30 cellular contexts compared by ENCODE assay signal in the genomic region with DNA sequence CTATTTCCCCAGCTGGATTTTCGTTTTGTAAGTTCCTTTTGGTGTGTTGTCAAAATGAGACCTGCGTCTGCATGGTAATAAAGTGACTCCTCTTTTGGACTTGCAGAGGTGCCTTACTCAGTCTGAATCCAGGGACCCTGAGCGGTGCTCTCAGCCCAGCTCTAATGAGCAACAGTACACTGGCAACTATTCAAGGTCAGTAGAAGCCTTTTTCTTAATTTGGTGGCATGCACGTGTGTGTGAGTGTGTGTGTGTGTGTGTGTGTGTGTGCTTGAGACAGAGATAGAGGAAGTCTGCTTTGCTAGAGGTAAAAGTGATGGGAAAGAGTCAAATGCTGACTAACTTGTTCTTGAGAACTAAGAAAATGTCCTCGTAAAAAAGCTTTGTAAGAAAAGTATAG.
DNase-seq lines count a peak whose midpoint lies in the region; ATAC-seq, FAIRE-seq and TF ChIP-seq lines count a peak whose summit lies in the region.
"Had no signal": no experiment of that assay in that cellular context is flagged by ENCODE, and none has a peak within 500 bp of the region (broad histone marks: within the 10 kb centered on the region; RNA-seq: fewer than 3 reads in every experiment).

No MANE protein-coding gene starts in this region.

- H3K4me1 ChIP-seq in Karpas-422 (ENCODE audit: low read length): peaks cover 54% of the 10 kb centered on the region
- peaks cover 0 to 17% (median 14%) of the 10 kb centered on the region in 3 donors for H3K4me1 ChIP-seq in pancreas
- H3K4me1 ChIP-seq: HAP-1, heart left ventricle, right atrium auricular region, spleen had no signal

- H3K27me3 ChIP-seq in Karpas-422 (ENCODE audit: low read length) (no peaks in the 10 kb centered on the region), pancreas (no peaks in the 10 kb centered on the region)
- H3K27me3 ChIP-seq: heart left ventricle, right atrium auricular region, spleen had no signal

- H3K4me2 ChIP-seq in Karpas-422 (ENCODE audit: low read depth, low read length, poor library complexity, severe bottlenecking): no peak overlapping the region

- H3K36me3 ChIP-seq in Karpas-422 (ENCODE audit: insufficient read depth, low read length) (peaks cover 26% of the 10 kb centered on the region; the same call in 1 of the 2 replicates), pancreas (peaks cover 0 to 2% (median 0%) of the 10 kb centered on the region in 3 donors)

- ATAC-seq in activated CD8-positive, alpha-beta memory T cell treated with anti-CD3 and anti-CD28 coated beads, Interleukin-2, amount 10 ng/mL, durations not matched to agents 7 days and 5 days: no peak
- ATAC-seq in activated T-helper 17 cell treated with anti-CD3 and anti-CD28 coated beads, Interleukin-2, amount 50 U/mL, for 72 hours (replicated peaks): peak; percentile 68
- peak; percentile 81 to 88 (median 86) for ATAC-seq in pancreas
- ATAC-seq in HG03280 (IDR thresholded peaks at IDR 0.05; ENCODE audit: unreplicated experiment): no peak
- ATAC-seq: heart left ventricle, left cardiac atrium had no signal

- H3K27me3 Mint-ChIP-seq in activated CD8-positive, alpha-beta memory T cell treated with anti-CD3 and anti-CD28 coated beads, Interleukin-2, amount 10 ng/mL, durations not matched to agents 7 days and 5 days: no peaks in the 10 kb centered on the region
- H3K27me3 Mint-ChIP-seq in activated T-helper 17 cell treated with anti-CD3 and anti-CD28 coated beads, Interleukin-2, amount 50 U/mL, for 72 hours: no peaks in the 10 kb centered on the region
- H3K27me3 Mint-ChIP-seq: naive B cell had no signal

- no peak overlapping the region for H2AFZ ChIP-seq in Karpas-422 (ENCODE audit: low read length)

- TF ChIP-seq CTCF in pancreas (IDR thresholded peaks at IDR 0.05): no peak

- H3K4me3 ChIP-seq in Karpas-422 (ENCODE audit: low read length) (no peak overlapping the region), pancreas (peak overlapping the region in 1 of 4 donors; percentile 9)
- H3K4me3 ChIP-seq: HAP-1, heart left ventricle, right atrium auricular region, spleen had no signal

- H3K9me3 Mint-ChIP-seq in activated CD8-positive, alpha-beta memory T cell treated with anti-CD3 and anti-CD28 coated beads, Interleukin-2, amount 10 ng/mL, durations not matched to agents 7 days and 5 days (ENCODE audit: low read depth): no peaks in the 10 kb centered on the region
- H3K9me3 Mint-ChIP-seq in activated T-helper 17 cell treated with anti-CD3 and anti-CD28 coated beads, Interleukin-2, amount 50 U/mL, for 72 hours: no peaks in the 10 kb centered on the region
- H3K9me3 Mint-ChIP-seq: naive B cell had no signal

- H3K36me3 Mint-ChIP-seq in activated CD8-positive, alpha-beta memory T cell treated with anti-CD3 and anti-CD28 coated beads, Interleukin-2, amount 10 ng/mL, durations not matched to agents 7 days and 5 days: peaks cover 26% of the 10 kb centered on the region
- peaks cover 66% of the 10 kb centered on the region for H3K36me3 Mint-ChIP-seq in activated T-helper 17 cell treated with anti-CD3 and anti-CD28 coated beads, Interleukin-2, amount 50 U/mL, for 72 hours (ENCODE audit: low read depth)

- peaks cover 2% of the 10 kb centered on the region; the same call in 1 of the 2 replicates for H3K79me2 ChIP-seq in Karpas-422 (ENCODE audit: low read length)

- DNase-seq in activated CD8-positive, alpha-beta memory T cell treated with anti-CD3 and anti-CD28 coated beads, Interleukin-2, amount 10 ng/mL, durations not matched to agents 7 days and 5 days: no peak
- no peak for DNase-seq in activated CD8-positive, alpha-beta memory T cell treated with anti-CD3 and anti-CD28 coated beads, Interleukin-2, amount 50 U/mL, for 48 hours
- DNase-seq in Karpas-422 (peak; percentile 71), pancreas (peak in 3 of 6 donors; percentile 35 to 44 (median 43)), DMS79 treated with DMSO at 0.1 percent for 48 hours (lab: John Stamatoyannopoulos, UW) (no peak), AG20443 (ENCODE audit: low spot score) (no peak)
- DNase-seq: ACHN; activated effector memory CD4-positive, alpha-beta T cell treated with anti-CD3 and anti-CD28 coated beads, Interleukin-2, amount 50 U/mL, for 16 hours; effector memory CD4-positive, alpha-beta T cell; erythroblast; foreskin fibroblast; heart left ventricle; left cardiac atrium; mesendoderm; naive B cell; NCI-H1105; NCI-H2029 treated with DMSO at 0.1 percent for 48 hours; NCI-H2227 treated with DMSO at 0.1 percent for 48 hours; NCI-H69; spleen; stimulated activated CD4-positive, alpha-beta T cell treated with anti-CD3 and anti-CD28 coated beads, Interleukin-4, amount 100 ng/mL, for 1 hour; stimulated activated naive CD4-positive, alpha-beta T cell treated with Interleukin-2 at 50 U/mL for 16 hours; T-helper 9 cell had no signal

- H3K4me3 Mint-ChIP-seq in activated CD8-positive, alpha-beta memory T cell treated with anti-CD3 and anti-CD28 coated beads, Interleukin-2, amount 10 ng/mL, durations not matched to agents 7 days and 5 days: no peak overlapping the region
- H3K4me3 Mint-ChIP-seq in activated T-helper 17 cell treated with anti-CD3 and anti-CD28 coated beads, Interleukin-2, amount 50 U/mL, for 72 hours: peak overlapping the region; percentile 38
- H3K4me3 Mint-ChIP-seq: naive B cell had no signal

- no peak for FAIRE-seq in pancreas (lab: Jason Lieb, UNC)
- FAIRE-seq: colon had no signal

- no peaks in the 10 kb centered on the region for H4K20me1 ChIP-seq in Karpas-422 (ENCODE audit: insufficient read depth, low read depth, low read length)

- peak overlapping the region; percentile 42 for H3K27ac ChIP-seq in Karpas-422 (ENCODE audit: low read length)
- peak overlapping the region in 2 of 4 donors; percentile 31 to 61 for H3K27ac ChIP-seq in pancreas
- H3K27ac ChIP-seq: C4-2B, heart left ventricle, HL-60, right atrium auricular region, spleen had no signal

- H3K27ac Mint-ChIP-seq in activated CD8-positive, alpha-beta memory T cell treated with anti-CD3 and anti-CD28 coated beads, Interleukin-2, amount 10 ng/mL, durations not matched to agents 7 days and 5 days: peak overlapping the region; percentile 21
- H3K27ac Mint-ChIP-seq in activated T-helper 17 cell treated with anti-CD3 and anti-CD28 coated beads, Interleukin-2, amount 50 U/mL, for 72 hours: peak overlapping the region; percentile 90

- H3K9me2 ChIP-seq in Karpas-422 (replicated peaks; ENCODE audit: insufficient read depth, low read length): no peaks in the 10 kb centered on the region

- intact Hi-C loops in pancreas (cut with DNase I): no loop called here

- CTCF ChIA-PET in activated CD8-positive, alpha-beta memory T cell treated with anti-CD3 and anti-CD28 coated beads, Interleukin-2, amount 10 ng/mL, durations not matched to agents 7 days and 5 days (lab: Charles Lee): interaction anchor here (1.0 to 3.6 kb wide), 3 partner anchors 11 to 148 kb away, joined by 3 to 21 read pairs (median 5); no protein-coding TSS in a partner anchor

- 17 to 21% methylated on average over 5 of the region's 5 CpGs for WGBS in pancreas, 2 donors

- H3K9me3 ChIP-seq in Karpas-422 (ENCODE audit: low read length) (no peaks in the 10 kb centered on the region), pancreas (no peaks in the 10 kb centered on the region)
- H3K9me3 ChIP-seq: HAP-1, heart left ventricle, right atrium auricular region, spleen had no signal

- H3K4me1 Mint-ChIP-seq in activated CD8-positive, alpha-beta memory T cell treated with anti-CD3 and anti-CD28 coated beads, Interleukin-2, amount 10 ng/mL, durations not matched to agents 7 days and 5 days: peaks cover 26% of the 10 kb centered on the region
- H3K4me1 Mint-ChIP-seq in activated T-helper 17 cell treated with anti-CD3 and anti-CD28 coated beads, Interleukin-2, amount 50 U/mL, for 72 hours: peaks cover 16% of the 10 kb centered on the region

- no peak overlapping the region for H3K9ac ChIP-seq in Karpas-422 (ENCODE audit: low read length)

Comparison
In these comparisons a context has a peak if more than half of its experiments do, and no peak if none do; other contexts are left out.
1. ATAC-seq: peak in activated T-helper 17 cell treated with anti-CD3 and anti-CD28 coated beads, Interleukin-2, amount 50 U/mL, for 72 hours (single experiment) and pancreas (4 of 4); none in activated CD8-positive, alpha-beta memory T cell treated with anti-CD3 and anti-CD28 coated beads, Interleukin-2, amount 10 ng/mL, durations not matched to agents 7 days and 5 days (single experiment) and HG03280 (single experiment).